In the genomic region with DNA sequence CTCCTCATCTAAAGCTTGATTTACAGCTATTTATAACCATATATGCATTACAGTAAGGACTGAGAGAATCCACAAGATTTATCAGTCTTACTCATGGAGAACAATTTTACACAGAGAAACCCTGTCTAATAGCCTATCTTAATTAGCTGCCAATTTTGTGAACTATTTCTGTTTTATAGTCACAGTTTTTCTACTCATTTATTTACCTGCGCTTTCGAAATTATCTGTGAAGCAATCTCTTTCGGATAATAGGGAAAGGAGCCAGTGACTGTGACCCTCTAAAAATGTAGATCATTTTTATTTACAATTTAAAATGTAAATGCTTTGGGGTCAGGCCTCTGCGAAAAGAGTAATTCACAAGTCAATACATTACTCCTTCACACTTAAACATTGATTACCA, we compare ENCODE assay signal across 2 cellular contexts.
TF ChIP-seq lines count a peak whose summit lies in the region.

No MANE protein-coding gene starts in this region.

TF ChIP-seq in endothelial cell of umbilical vein, 7 proteins besides CTCF, POLR2A, EP300 and RAD21:
- TF ChIP-seq MAX (IDR thresholded peaks at IDR 0.05; ENCODE audit: insufficient read depth, insufficient read length) (no peak), MYC (IDR thresholded peaks at IDR 0.05; ENCODE audit: low read depth, low read length) (no peak), GATA2 (IDR thresholded peaks at IDR 0.05; ENCODE audit: insufficient read depth, insufficient read length, low read depth, low read length) (no peak), FOS (IDR thresholded peaks at IDR 0.05; ENCODE audit: borderline replicate concordance, insufficient read depth, low read length) (no peak), EZH2 (IDR thresholded peaks at IDR 0.05; ENCODE audit: borderline replicate concordance, low read depth, low read length, severe bottlenecking) (no peak), JUN (IDR thresholded peaks at IDR 0.05; ENCODE audit: borderline replicate concordance, insufficient read depth, insufficient read length, low read depth) (no peak)
TF ChIP-seq in endothelial cell of umbilical vein: peak in this region for 0.

TF ChIP-seq in neural cell, 6 proteins besides CTCF, POLR2A, EP300 and RAD21:
- TF ChIP-seq POLR2AphosphoS5 (IDR thresholded peaks at IDR 0.05) = no peak
- no peak for TF ChIP-seq EZH2 (IDR thresholded peaks at IDR 0.05; ENCODE audit: borderline replicate concordance, insufficient read depth, low read length, poor library complexity, severe bottlenecking)
- TF ChIP-seq TAF1 (IDR thresholded peaks at IDR 0.05; ENCODE audit: low read depth) = no peak
- no peak for TF ChIP-seq SMC3 (conservative IDR thresholded peaks at IDR 0.05; ENCODE audit: poor library complexity)
- TF ChIP-seq REST (IDR thresholded peaks at IDR 0.05; ENCODE audit: borderline replicate concordance) = no peak
- no peak for TF ChIP-seq MXI1 (conservative IDR thresholded peaks at IDR 0.05; ENCODE audit: poor library complexity, severe bottlenecking)
TF ChIP-seq in neural cell: peak in this region for 0.
